ENCODE assay signal across 11 cellular contexts in genomic region chr13:20191311-20191901, GRCh38. TPM values are rescaled to one million over a fixed set of nuclear protein-coding genes. Genes with fewer than 3 reads are reported as not detected.
DNase-seq lines count a peak whose midpoint lies in the region; ATAC-seq and TF ChIP-seq lines count a peak whose summit lies in the region.
"Had no signal": no experiment of that assay in that cellular context is flagged by ENCODE, and none has a peak within 500 bp of the region (broad histone marks: within the 10 kb centered on the region; RNA-seq: fewer than 3 reads in every experiment).

No MANE protein-coding gene starts in this region.

- peaks cover 29% of the 10 kb centered on the region for H3K4me1 ChIP-seq in CD4-positive, CD25-positive, alpha-beta regulatory T cell (ENCODE audit: control insufficient read depth, insufficient read depth, low read length, poor library complexity, severe bottlenecking)
- peaks cover 32% of the 10 kb centered on the region for H3K4me1 ChIP-seq in KMS-11 (ENCODE audit: low read depth, poor library complexity, severe bottlenecking)

- no peak overlapping the region for H3K4me3 ChIP-seq in CD4-positive, CD25-positive, alpha-beta regulatory T cell (ENCODE audit: low read depth, low read length)
- H3K4me3 ChIP-seq in KMS-11 (IDR thresholded peaks at IDR 0.05; ENCODE audit: insufficient read depth, low read depth, low read length) (no peak overlapping the region), epithelial cell of esophagus (ENCODE audit: low read length) (peak overlapping the region; percentile 80)

- H3K27ac Mint-ChIP-seq in CD4-positive, CD25-positive, alpha-beta regulatory T cell = no peak overlapping the region
- H3K27ac Mint-ChIP-seq in nephron = no peak overlapping the region

- H4K20me1 ChIP-seq in KMS-11 (ENCODE audit: insufficient read depth) = no peaks in the 10 kb centered on the region

- H3K27me3 ChIP-seq in CD4-positive, CD25-positive, alpha-beta regulatory T cell (ENCODE audit: control insufficient read depth, insufficient read depth, low read length) = peaks cover 40% of the 10 kb centered on the region
- H3K27me3 ChIP-seq in KMS-11 (ENCODE audit: insufficient read depth, low read depth) = peaks cover 13% of the 10 kb centered on the region

- TF ChIP-seq CTCF in KMS-11 (conservative IDR thresholded peaks at IDR 0.05; ENCODE audit: low read depth, low read length) (no peak), epithelial cell of esophagus (IDR thresholded peaks at IDR 0.05; ENCODE audit: insufficient read depth, low read depth, low read length, missing control alignments) (no peak), nephron (IDR thresholded peaks at IDR 0.05; ENCODE audit: unreplicated experiment in 3 of 3) (no peak)

- peak overlapping the region; percentile 66 to 90 (median 68) for H3K4me3 Mint-ChIP-seq in CD4-positive, CD25-positive, alpha-beta regulatory T cell
- H3K4me3 Mint-ChIP-seq in nephron = peak overlapping the region; percentile 76 to 81 (median 78)

- no peaks in the 10 kb centered on the region for H3K36me3 ChIP-seq in CD4-positive, CD25-positive, alpha-beta regulatory T cell (ENCODE audit: control insufficient read depth, insufficient read depth, low read length)
- H3K36me3 ChIP-seq in KMS-11 (ENCODE audit: insufficient read depth) = no peaks in the 10 kb centered on the region

- H3K9me3 Mint-ChIP-seq in CD4-positive, CD25-positive, alpha-beta regulatory T cell = no peaks in the 10 kb centered on the region
- H3K9me3 Mint-ChIP-seq in nephron = peaks cover 2% of the 10 kb centered on the region

- ATAC-seq in CD4-positive, CD25-positive, alpha-beta regulatory T cell (ENCODE audit: low read depth in 2 of 2) = no peak
- ATAC-seq in GM18519 (IDR thresholded peaks at IDR 0.05; ENCODE audit: low FRiP score, unreplicated experiment) = no peak
- ATAC-seq: activated CD4-positive, CD25-positive, alpha-beta regulatory T cell treated with anti-CD3 and anti-CD28 coated beads, Interleukin-2, amount 50 U/mL, for 24 hours had no signal

- peaks cover 0 to 27% (median 18%) of the 10 kb centered on the region in 4 donors for H3K4me1 Mint-ChIP-seq in CD4-positive, CD25-positive, alpha-beta regulatory T cell
- H3K4me1 Mint-ChIP-seq in nephron = peaks cover 14% of the 10 kb centered on the region

- peak overlapping the region; percentile 86 for H3K4me2 ChIP-seq in KMS-11

- peak overlapping the region; percentile 53; the same call in 1 of the 2 replicates for H3K9ac ChIP-seq in KMS-11

- no peak overlapping the region for H3K27ac ChIP-seq in CD4-positive, CD25-positive, alpha-beta regulatory T cell (ENCODE audit: insufficient read depth, low read length, poor library complexity, severe bottlenecking)
- no peak overlapping the region for H3K27ac ChIP-seq in KMS-11

- H2AFZ ChIP-seq in KMS-11 (ENCODE audit: low read depth) = peak overlapping the region; percentile 79

- no peaks in the 10 kb centered on the region for H3K9me3 ChIP-seq in CD4-positive, CD25-positive, alpha-beta regulatory T cell (ENCODE audit: control insufficient read depth in 2 of 2, low read length in 2 of 2)

- DNase-seq in CD4-positive, CD25-positive, alpha-beta regulatory T cell = no peak
- DNase-seq in epithelial cell of esophagus (ENCODE audit: low read depth) (no peak), AG08396 (ENCODE audit: low spot score) (no peak), NCI-H1417 (lab: John Stamatoyannopoulos, UW) (no peak)
- DNase-seq in activated naive CD4-positive, alpha-beta T cell treated with Interleukin-2 at 50 U/mL for 16 hours = no peak
- DNase-seq: DMS153 had no signal

- no peaks in the 10 kb centered on the region for H3K79me2 ChIP-seq in KMS-11 (ENCODE audit: insufficient read depth, low read depth)

- H3K27me3 Mint-ChIP-seq in CD4-positive, CD25-positive, alpha-beta regulatory T cell = peaks cover 75% of the 10 kb centered on the region
- H3K27me3 Mint-ChIP-seq in nephron (ENCODE audit: low read depth) = peaks cover 85% of the 10 kb centered on the region

- no peaks in the 10 kb centered on the region for H3K36me3 Mint-ChIP-seq in CD4-positive, CD25-positive, alpha-beta regulatory T cell
- H3K36me3 Mint-ChIP-seq in nephron (ENCODE audit: low read depth) = no peaks in the 10 kb centered on the region

RNA-seq across cellular contexts. Expression of gene GJB2, which starts 1.3 kb away (rescaled TPM):
- total RNA-seq in CD4-positive, CD25-positive, alpha-beta regulatory T cell = not detected
- polyA plus RNA-seq in CD4-positive, CD25-positive, alpha-beta regulatory T cell = not detected

RNA-seq across cellular contexts. Expression of gene GJA3, which starts 30.6 kb away (rescaled TPM):
- not detected for total RNA-seq in CD4-positive, CD25-positive, alpha-beta regulatory T cell
- polyA plus RNA-seq in CD4-positive, CD25-positive, alpha-beta regulatory T cell = under 1 TPM in 1 of 4 donors, not detected in 3; 0.06 TPM
- total RNA-seq: dermis blood vessel endothelial cell had no signal

RNA-seq across cellular contexts. Expression of gene GJB6, which starts 40.7 kb away (rescaled TPM):
- 3.9 TPM for total RNA-seq in CD4-positive, CD25-positive, alpha-beta regulatory T cell
- polyA plus RNA-seq in CD4-positive, CD25-positive, alpha-beta regulatory T cell = 10 to 100 TPM in 1 of 4 donors, 1 to 10 TPM in 3; 4.8 to 13.8 (median 7.5) TPM
- total RNA-seq: dermis blood vessel endothelial cell had no signal
